20 cellular contexts compared by ENCODE assay signal in genomic region chr22:49332691-49333090, GRCh38.
DNase-seq lines count a peak whose midpoint lies in the region; ATAC-seq and TF ChIP-seq lines count a peak whose summit lies in the region.
"Had no signal": no experiment of that assay in that cellular context is flagged by ENCODE, and none has a peak within 500 bp of the region (broad histone marks: within the 10 kb centered on the region; RNA-seq: fewer than 3 reads in every experiment).

No MANE protein-coding gene starts in this region.

- H3K4me1 Mint-ChIP-seq in chondrocyte (ENCODE audit: low read depth) = no peaks in the 10 kb centered on the region
- H3K4me1 Mint-ChIP-seq: CD4-positive, CD25-positive, alpha-beta regulatory T cell had no signal

- in situ Hi-C loops in GM13976 (cut with MboI; ENCODE audit: low sequenced_read_pairs, unreplicated experiment) = no loop called here

- no peak overlapping the region for H3K4me3 ChIP-seq in lower lobe of right lung

- H3K9me3 ChIP-seq in lower lobe of right lung = no peaks in the 10 kb centered on the region
- H3K9me3 ChIP-seq: BE2C had no signal

- no peak overlapping the region for H3K4me3 Mint-ChIP-seq in chondrocyte (ENCODE audit: unreplicated experiment)
- H3K4me3 Mint-ChIP-seq: CD4-positive, CD25-positive, alpha-beta regulatory T cell had no signal

- no peak overlapping the region for H3K27ac Mint-ChIP-seq in chondrocyte (ENCODE audit: unreplicated experiment)
- H3K27ac Mint-ChIP-seq: CD4-positive, CD25-positive, alpha-beta regulatory T cell had no signal

- H3K27ac ChIP-seq in lower lobe of right lung = no peak overlapping the region

- peaks cover 11% of the 10 kb centered on the region for H3K27me3 ChIP-seq in lower lobe of right lung (ENCODE audit: low read depth)
- H3K27me3 ChIP-seq: BE2C had no signal

- H3K36me3 ChIP-seq in lower lobe of right lung = no peaks in the 10 kb centered on the region
- H3K36me3 ChIP-seq: BE2C had no signal

- H3K27me3 Mint-ChIP-seq in chondrocyte (ENCODE audit: low read depth) = peaks cover 9% of the 10 kb centered on the region

- intact Hi-C loops in lower lobe of right lung (cut with DNase I) = no loop called here

- ATAC-seq in lower lobe of right lung (no peak), GM18870 (IDR thresholded peaks at IDR 0.05; ENCODE audit: unreplicated experiment) (no peak), GM18511 (IDR thresholded peaks at IDR 0.05; ENCODE audit: unreplicated experiment) (no peak), esophagus mucosa (no peak), GM21447 (IDR thresholded peaks at IDR 0.05; ENCODE audit: unreplicated experiment) (no peak)
- ATAC-seq: HepG2, PC-3 had no signal

- H3K9me3 Mint-ChIP-seq in chondrocyte (ENCODE audit: low read depth) = peaks cover 12% of the 10 kb centered on the region
- H3K9me3 Mint-ChIP-seq: CD4-positive, CD25-positive, alpha-beta regulatory T cell had no signal

- peak; percentile 20 for DNase-seq in GM13976 (ENCODE audit: low spot score)
- peak; percentile 41 for DNase-seq in chondrocyte (ENCODE audit: low spot score)
- DNase-seq in lower lobe of right lung = peak; percentile 10
- DNase-seq in stimulated activated CD8-positive, alpha-beta memory T cell treated with anti-CD3 and anti-CD28 coated beads, Interleukin-4, amount 100 ng/mL, for 48 hours = peak; percentile 3
- DNase-seq: BE2C; CD4-positive, CD25-positive, alpha-beta regulatory T cell; COR-L47; DMS 273 treated with DMSO at 0.1 percent for 48 hours; DND-41; KBM-7; NCI-H1694 treated with DMSO at 0.1 percent for 48 hours; NCI-H524; NCI-H82; PC-3; SHP77 treated with DMSO at 0.1 percent for 48 hours had no signal

- no peak for TF ChIP-seq CTCF in GM13976 (IDR thresholded peaks at IDR 0.05; ENCODE audit: borderline replicate concordance, control extremely low read depth, extremely low read depth, insufficient read depth, missing control alignments)
- no peak for TF ChIP-seq CTCF in chondrocyte (IDR thresholded peaks at IDR 0.05)
- TF ChIP-seq CTCF in lower lobe of right lung (IDR thresholded peaks at IDR 0.05) = no peak

- no peaks in the 10 kb centered on the region for H3K36me3 Mint-ChIP-seq in chondrocyte (ENCODE audit: low read depth)
- H3K36me3 Mint-ChIP-seq: CD4-positive, CD25-positive, alpha-beta regulatory T cell had no signal

- no peaks in the 10 kb centered on the region for H3K4me1 ChIP-seq in lower lobe of right lung
- H3K4me1 ChIP-seq: BE2C had no signal
